Comparison of ENCODE assay signal across 9 cellular contexts in genomic region chr1:149917590-149918144, GRCh38. TPM values are rescaled to one million over a fixed set of nuclear protein-coding genes. Genes with fewer than 3 reads are reported as not detected.
DNase-seq lines count a peak whose midpoint lies in the region; ATAC-seq and TF ChIP-seq lines count a peak whose summit lies in the region.
"Had no signal": no experiment of that assay in that cellular context is flagged by ENCODE, and none has a peak within 500 bp of the region (broad histone marks: within the 10 kb centered on the region; RNA-seq: fewer than 3 reads in every experiment).

SV2A (minus strand) TSS chr1:149917844; CDS start chr1:149913840, 4,004 bp downstream.

- peak within 1 kb of the TSS; percentile 92 for H3K4me3 Mint-ChIP-seq in activated T-helper 2 cell treated with anti-CD3 and anti-CD28 coated beads, Interferon-gamma antibody, Interleukin-2, Interleukin-4, amounts not matched to agents 10 μg/mL and 5 μg/mL and 100 μg/mL, durations not matched to agents 14 hours and 24 hours and 36 hours (ENCODE audit: low read depth)

- ATAC-seq in foreskin keratinocyte (peak; percentile 62), GM19455 (IDR thresholded peaks at IDR 0.05; ENCODE audit: unreplicated experiment) (no peak)

- TF ChIP-seq CTCF in foreskin keratinocyte (conservative IDR thresholded peaks at IDR 0.05) (no peak), neutrophil (IDR thresholded peaks at IDR 0.05) (no peak)

- no peaks in the 10 kb centered on the region for H3K9me3 ChIP-seq in neutrophil
- H3K9me3 ChIP-seq: A549 had no signal

- peaks cover 5% of the 10 kb centered on the region for H3K27me3 ChIP-seq in foreskin keratinocyte
- H3K27me3 ChIP-seq in neutrophil = no peaks in the 10 kb centered on the region

- peaks cover 17% of the 10 kb centered on the region for H3K36me3 Mint-ChIP-seq in activated T-helper 2 cell treated with anti-CD3 and anti-CD28 coated beads, Interferon-gamma antibody, Interleukin-2, Interleukin-4, amounts not matched to agents 10 μg/mL and 5 μg/mL and 100 μg/mL, durations not matched to agents 14 hours and 24 hours and 36 hours (ENCODE audit: low read depth)

- H3K27me3 Mint-ChIP-seq in activated T-helper 2 cell treated with anti-CD3 and anti-CD28 coated beads, Interferon-gamma antibody, Interleukin-2, Interleukin-4, amounts not matched to agents 10 μg/mL and 5 μg/mL and 100 μg/mL, durations not matched to agents 14 hours and 24 hours and 36 hours (ENCODE audit: low read depth) = no peaks in the 10 kb centered on the region

- H3K4me1 ChIP-seq in foreskin keratinocyte (no peaks in the 10 kb centered on the region), neutrophil (ENCODE audit: control insufficient read depth in 1 of 2, insufficient read depth in 1 of 2, low read depth in 1 of 2, low read length in 1 of 2) (peaks cover 22 to 30% of the 10 kb centered on the region in 2 experiments)
- H3K4me1 ChIP-seq: A549 had no signal

- peak within 1 kb of the TSS; percentile 48 to 69 for H3K4me3 ChIP-seq in neutrophil (ENCODE audit: low read depth in 1 of 2, low read length in 1 of 2)
- H3K4me3 ChIP-seq: A549 had no signal

- intact Hi-C loops in activated T-helper 2 cell treated with anti-CD3 and anti-CD28 coated beads, Interferon-gamma antibody, Interleukin-2, Interleukin-4, amounts not matched to agents 10 μg/mL and 5 μg/mL and 100 μg/mL, durations not matched to agents 14 hours and 24 hours and 36 hours (cut with micrococcal nuclease) = no loop called here

- H3K27ac ChIP-seq in foreskin keratinocyte (no peak within 1 kb of the TSS), neutrophil (no peak within 1 kb of the TSS)
- H3K27ac ChIP-seq: A549 had no signal

- H3K9me3 Mint-ChIP-seq in activated T-helper 2 cell treated with anti-CD3 and anti-CD28 coated beads, Interferon-gamma antibody, Interleukin-2, Interleukin-4, amounts not matched to agents 10 μg/mL and 5 μg/mL and 100 μg/mL, durations not matched to agents 14 hours and 24 hours and 36 hours = no peaks in the 10 kb centered on the region

- peaks cover 12% of the 10 kb centered on the region for H3K36me3 ChIP-seq in neutrophil

- H3K27ac Mint-ChIP-seq in activated T-helper 2 cell treated with anti-CD3 and anti-CD28 coated beads, Interferon-gamma antibody, Interleukin-2, Interleukin-4, amounts not matched to agents 10 μg/mL and 5 μg/mL and 100 μg/mL, durations not matched to agents 14 hours and 24 hours and 36 hours = peak within 1 kb of the TSS; percentile 56

- DNase-seq in NCI-H2029 (lab: John Stamatoyannopoulos, UW) = peak; percentile 18
- no peak for DNase-seq in NCI-H2029 treated with DMSO at 0.1 percent for 48 hours (lab: John Stamatoyannopoulos, UW)
- peak; percentile 91 for DNase-seq in NCI-H69 (lab: John Stamatoyannopoulos, UW)
- DNase-seq in activated T-helper 2 cell treated with anti-CD3 and anti-CD28 coated beads, Interferon-gamma antibody, Interleukin-2, Interleukin-4, amounts not matched to agents 10 μg/mL and 5 μg/mL and 100 μg/mL, durations not matched to agents 14 hours and 24 hours and 36 hours (ENCODE audit: low spot score) = no peak
- no peak for DNase-seq in foreskin keratinocyte
- DNase-seq in ureter (ENCODE audit: low spot score) = peak; percentile 56

- H3K4me1 Mint-ChIP-seq in activated T-helper 2 cell treated with anti-CD3 and anti-CD28 coated beads, Interferon-gamma antibody, Interleukin-2, Interleukin-4, amounts not matched to agents 10 μg/mL and 5 μg/mL and 100 μg/mL, durations not matched to agents 14 hours and 24 hours and 36 hours (ENCODE audit: low read depth) = peaks cover 33% of the 10 kb centered on the region

RNA-seq across cellular contexts. Expression of gene SV2A, which starts in this region (rescaled TPM):
- total RNA-seq in activated T-helper 2 cell treated with anti-CD3 and anti-CD28 coated beads, Interferon-gamma antibody, Interleukin-2, Interleukin-4, amounts not matched to agents 10 μg/mL and 5 μg/mL and 100 μg/mL, durations not matched to agents 14 hours and 24 hours and 36 hours = 17.9 and 18.4 TPM in 2 replicates
- total RNA-seq in foreskin keratinocyte (3.4 and 6.5 TPM in 2 replicates), ureter (5.5 TPM)
- polyA plus RNA-seq in foreskin keratinocyte = 2.1 and 3.8 TPM in 2 replicates

Comparison
In these comparisons a context has a peak if more than half of its experiments do, and no peak if none do; other contexts are left out.
1. DNase-seq: peak in NCI-H2029 (single experiment), NCI-H69 (single experiment) and ureter (single experiment); none in NCI-H2029 treated with DMSO at 0.1 percent for 48 hours (single experiment), activated T-helper 2 cell treated with anti-CD3 and anti-CD28 coated beads, Interferon-gamma antibody, Interleukin-2, Interleukin-4, amounts not matched to agents 10 μg/mL and 5 μg/mL and 100 μg/mL, durations not matched to agents 14 hours and 24 hours and 36 hours (single experiment) and foreskin keratinocyte (0 of 2).